22 cellular contexts compared by ENCODE assay signal in genomic region chr3:170707899-170708298, GRCh38.
"Had no signal": no experiment of that assay in that cellular context is flagged by ENCODE, and none has a peak within 500 bp of the region (broad histone marks: within the 10 kb centered on the region; RNA-seq: fewer than 3 reads in every experiment).

No MANE protein-coding gene starts in this region.

- H3K36me3 ChIP-seq: gastroesophageal sphincter, heart left ventricle, right atrium auricular region, thyroid gland had no signal

- ATAC-seq: activated T-helper 17 cell treated with anti-CD3 and anti-CD28 coated beads, Interleukin-2, amount 50 U/mL, for 72 hours; gastroesophageal sphincter; heart left ventricle had no signal

- H3K4me3 ChIP-seq: gastroesophageal sphincter, heart left ventricle, right atrium auricular region, thyroid gland had no signal

- H3K27me3 ChIP-seq: gastroesophageal sphincter, heart left ventricle, right atrium auricular region, thyroid gland had no signal

- DNase-seq: activated B cell treated with CpG ODN at 0.5 μM for 24 hours; activated CD4-positive, alpha-beta memory T cell treated with anti-CD3 and anti-CD28 coated beads, Interleukin-2, amount 10 ng/mL, durations not matched to agents 7 days and 5 days; activated CD4-positive, alpha-beta T cell treated with anti-CD3 and anti-CD28 coated beads for 48 hours; activated naive CD4-positive, alpha-beta T cell; activated naive CD8-positive, alpha-beta T cell treated with anti-CD3 and anti-CD28 coated beads for 36 hours; activated T-cell treated with anti-CD3 and anti-CD28 coated beads, Interleukin-2, amount 50 U/mL, for 1 hour; amniotic stem cell; endodermal cell; erythroblast; heart left ventricle; kidney glomerular epithelial cell; nucleus accumbens; stimulated activated CD4-positive, alpha-beta T cell treated with anti-CD3 and anti-CD28 coated beads, Interleukin-12 subunit alpha, Interleukin-12 subunit beta, amount 100 ng/mL, for 4 hours; stimulated activated CD4-positive, alpha-beta T cell treated with anti-CD3 and anti-CD28 coated beads, Interleukin-1b, Interleukin-23, amount 100 ng/mL, for 48 hours; stimulated activated CD8-positive, alpha-beta memory T cell treated with anti-CD3 and anti-CD28 coated beads, Interleukin-4, amount 100 ng/mL, for 48 hours; stimulated activated naive CD4-positive, alpha-beta T cell; T-helper 1 cell; T-helper 9 cell; thyroid gland had no signal

- H3K4me1 ChIP-seq: gastroesophageal sphincter, heart left ventricle, right atrium auricular region, thyroid gland had no signal

- H3K27ac ChIP-seq: gastroesophageal sphincter, heart left ventricle, right atrium auricular region, thyroid gland had no signal

- H3K9me3 ChIP-seq: thyroid gland had no signal
